Comparison of ENCODE assay signal across 8 cellular contexts in the genomic region with DNA sequence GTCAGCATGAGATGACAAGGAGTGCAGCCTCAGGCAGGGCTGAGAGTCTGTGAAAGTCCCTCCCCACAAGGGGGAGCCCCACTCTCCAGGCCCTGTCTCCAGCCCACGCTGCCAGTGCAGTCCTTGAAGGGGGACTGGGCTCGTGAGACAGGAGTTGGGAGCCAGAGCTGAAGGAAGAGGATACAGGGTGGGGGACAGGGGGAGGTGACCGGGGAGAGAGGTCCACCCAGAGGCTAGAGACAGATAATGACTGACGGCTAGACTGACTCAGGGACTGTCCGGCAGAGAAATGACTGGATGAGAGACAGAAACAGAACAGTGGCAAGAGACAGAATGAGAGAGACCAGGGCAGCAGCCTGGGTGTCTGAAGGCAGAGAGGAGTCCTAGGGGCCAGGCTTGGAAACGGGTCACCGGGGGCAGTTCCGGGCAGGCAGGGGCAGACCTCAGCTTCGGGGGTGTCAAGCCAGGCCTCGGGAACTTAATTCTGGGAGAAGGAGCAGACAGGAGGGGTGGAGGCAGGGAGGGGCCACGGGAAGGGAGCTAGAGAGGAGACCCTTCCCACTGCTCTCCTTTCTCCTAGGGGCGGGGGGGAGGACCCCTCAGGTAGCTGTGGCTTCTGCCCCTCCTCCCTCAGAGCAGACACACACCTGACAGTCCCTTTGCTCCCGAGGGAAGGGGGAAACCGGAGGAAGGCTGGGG. TPM values are rescaled to one million over a fixed set of nuclear protein-coding genes. Genes with fewer than 3 reads are reported as not detected.
DNase-seq lines count a peak whose midpoint lies in the region; ATAC-seq and TF ChIP-seq lines count a peak whose summit lies in the region.

No MANE protein-coding gene starts in this region.

- peak overlapping the region; percentile 93 for H3K4me3 Mint-ChIP-seq in neural crest cell

- H3K27me3 Mint-ChIP-seq in neural crest cell (ENCODE audit: low read depth) = peaks cover 5% of the 10 kb centered on the region

- TF ChIP-seq POLR2A in transverse colon (IDR thresholded peaks at IDR 0.05) = no peak

- H3K9ac ChIP-seq in HUES6 (ENCODE audit: low read length) = peak overlapping the region; percentile 53

- DNase-seq in AG04449 (ENCODE audit: low read depth, low spot score) (no peak), fibroblast of gingiva (ENCODE audit: low read depth) (peak; percentile 40), neural crest cell (ENCODE audit: low read depth, low spot score) (peak; percentile 74), transverse colon (peak; percentile 80), NCI-H774 (lab: John Stamatoyannopoulos, UW) (no peak)
- peak; percentile 37 to 47 (median 45) for DNase-seq in activated CD8-positive, alpha-beta memory T cell treated with anti-CD3 and anti-CD28 coated beads for 48 hours (ENCODE audit: low read depth in 2 of 3, low spot score in 2 of 3)

- H3K36me3 ChIP-seq in HUES6 (ENCODE audit: control insufficient read depth, insufficient read depth, low read length) (peaks cover 42% of the 10 kb centered on the region), transverse colon (peaks cover 0 to 22% (median 11%) of the 10 kb centered on the region in 4 donors)

- 4 to 5% methylated on average over 5 to 14 of the region's 14 CpGs for WGBS in transverse colon (ENCODE audit: low coverage in 1 of 2), 2 donors

- peak; percentile 95 for TF ChIP-seq CTCF in AG04449 (IDR thresholded peaks at IDR 0.05; ENCODE audit: insufficient read depth, low read length, missing control alignments)
- TF ChIP-seq CTCF in neural crest cell (conservative IDR thresholded peaks at IDR 0.05) = peak; percentile 75
- peak; percentile 59 to 71 (median 64) for TF ChIP-seq CTCF in transverse colon (IDR thresholded peaks at IDR 0.05)

- peak; percentile 59 for ATAC-seq in GM19395 (IDR thresholded peaks at IDR 0.05; ENCODE audit: unreplicated experiment)

- H3K36me3 Mint-ChIP-seq in neural crest cell (ENCODE audit: low read depth) = peaks cover 2% of the 10 kb centered on the region

- H3K4me3 ChIP-seq in AG04449 (ENCODE audit: low read depth, low read length) = peak overlapping the region; percentile 60
- H3K4me3 ChIP-seq in HUES6 (ENCODE audit: low read depth, low read length) = peak overlapping the region; percentile 72
- peak overlapping the region in 2 of 4 donors; percentile 68 to 76 for H3K4me3 ChIP-seq in transverse colon

- no peaks in the 10 kb centered on the region for H3K9me3 ChIP-seq in HUES6 (ENCODE audit: control insufficient read depth, insufficient read depth, low read depth, low read length)
- H3K9me3 ChIP-seq in transverse colon = no peaks in the 10 kb centered on the region

- H3K27ac Mint-ChIP-seq in neural crest cell (ENCODE audit: unreplicated experiment) = peak overlapping the region; percentile 67

- no peaks in the 10 kb centered on the region for H3K9me3 Mint-ChIP-seq in neural crest cell

- no peak overlapping the region for H3K27ac ChIP-seq in HUES6 (ENCODE audit: low read depth, low read length)
- H3K27ac ChIP-seq in transverse colon = peak overlapping the region in 1 of 4 donors; percentile 8

- in situ Hi-C loops in transverse colon (cut with MboI; ENCODE audit: low pct_ligation_motif_present in 1 of 4, low pct_unique_long_range_greater_than_20kb in 1 of 4, low sequenced_read_pairs in 3 of 4) = no loop called here

- peaks cover 19% of the 10 kb centered on the region for H3K4me1 ChIP-seq in HUES6 (ENCODE audit: control insufficient read depth, insufficient read depth, low read length)
- peaks cover 10 to 26% (median 17%) of the 10 kb centered on the region in 4 donors for H3K4me1 ChIP-seq in transverse colon

- intact Hi-C loops in transverse colon (cut with DNase I; ENCODE audit: low total_unique reads) = no loop called here

- H3K4me1 Mint-ChIP-seq in neural crest cell = peaks cover 20% of the 10 kb centered on the region

- no peak for TF ChIP-seq EP300 in transverse colon (IDR thresholded peaks at IDR 0.05; ENCODE audit: low read depth)

- POLR2A ChIA-PET in AG04449 (lab: Yijun Ruan, JAX) = interaction anchor here (1.1 to 1.4 kb wide), 2 partner anchors 62 to 70 kb away, joined by 4 to 5 read pairs; no protein-coding TSS in a partner anchor

- H3K27me3 ChIP-seq in HUES6 (ENCODE audit: control insufficient read depth, insufficient read depth, low read length) (peaks cover 4% of the 10 kb centered on the region; the same call in 1 of the 2 replicates), transverse colon (no peaks in the 10 kb centered on the region)

- CTCF ChIA-PET in AG04449 (lab: Yijun Ruan, JAX) = interaction anchor here (0.7 to 31.7 kb wide), 25 partner anchors 10 to 500 kb away, joined by 3 to 1423 read pairs (median 6); partner anchors contain the start of genes ACIN1, AJUBA, C14orf119 and PSMB11

RNA-seq across cellular contexts. Expression of gene CDH24, which starts 0.9 kb away (rescaled TPM):
- total RNA-seq in neural crest cell (33.7 and 37.2 TPM in 2 replicates), transverse colon (1 to 10 TPM; 1.2 to 6.0 (median 4.2) TPM)

RNA-seq across cellular contexts. Expression of gene PSMB11, which starts 14.4 kb away (rescaled TPM):
- total RNA-seq in neural crest cell (not detected in 2 replicates), transverse colon (not detected)

RNA-seq across cellular contexts. Expression of gene PSMB5, which starts 21.7 kb away (rescaled TPM):
- total RNA-seq in neural crest cell (199 and 215 TPM in 2 replicates), transverse colon (10 to 100 TPM in 3 of 4 donors, 1 to 10 TPM in 1; 8.6 to 85.1 (median 42.5) TPM)

RNA-seq across cellular contexts. Expression of gene ACIN1, which starts 38.5 kb away (rescaled TPM):
- 350 and 352 TPM in 2 replicates for total RNA-seq in neural crest cell
- total RNA-seq in transverse colon = 100 to 1,000 TPM; 137 to 303 (median 222) TPM

RNA-seq across cellular contexts. Expression of gene C14orf119, which starts 38.9 kb away (rescaled TPM):
- total RNA-seq in neural crest cell (46.1 and 48.6 TPM in 2 replicates), transverse colon (10 to 100 TPM in 3 of 4 donors, 1 to 10 TPM in 1; 3.6 to 33.7 (median 32.0) TPM)

Comparison
In these comparisons a context has a peak if more than half of its experiments do, and no peak if none do; other contexts are left out.
1. DNase-seq: peak in activated CD8-positive, alpha-beta memory T cell treated with anti-CD3 and anti-CD28 coated beads for 48 hours (3 of 3), fibroblast of gingiva (single experiment), neural crest cell (single experiment) and transverse colon (single experiment); none in AG04449 (single experiment) and NCI-H774 (single experiment).
2. Peak in every context shown above with its lines, with median percentiles within 50 percentile points of each other: CTCF ChIP-seq.